ENCODE assay signal across 8 cellular contexts in genomic region chr19:48795055-48795854, GRCh38. TPM values are rescaled to one million over a fixed set of nuclear protein-coding genes. Genes with fewer than 3 reads are reported as not detected.
DNase-seq lines count a peak whose midpoint lies in the region; ATAC-seq and TF ChIP-seq lines count a peak whose summit lies in the region.

No MANE protein-coding gene starts in this region.

- WGBS in esophagus muscularis mucosa = 2% methylated on average over 19 of the region's 38 CpGs

- CTCF ChIA-PET in Panc1 (lab: Charles Lee) = interaction anchor here (0.6 to 1.7 kb wide), 8 partner anchors 9 to 1669 kb away, joined by 3 to 10 read pairs (median 4); no protein-coding TSS in a partner anchor

- TF ChIP-seq RAD21 in Ishikawa (IDR thresholded peaks at IDR 0.05; ENCODE audit: low read depth) = peak; percentile 90

- in situ Hi-C loops in Panc1 (cut with HindIII; ENCODE audit: low pct_unique_long_range_greater_than_20kb, low sequenced_read_pairs) = no loop called here

- no peaks in the 10 kb centered on the region for H3K36me3 ChIP-seq in Panc1 (ENCODE audit: control insufficient read depth, insufficient read depth, low read length)
- peaks cover 7 to 31% (median 18%) of the 10 kb centered on the region in 4 donors for H3K36me3 ChIP-seq in esophagus muscularis mucosa
- H3K36me3 ChIP-seq in muscle layer of duodenum (ENCODE audit: control insufficient read depth in 1 of 2, insufficient read depth in 2 of 2, low read length in 2 of 2) = no peaks in the 10 kb centered on the region

- peak; percentile 78 for ATAC-seq in GM21529 (IDR thresholded peaks at IDR 0.05; ENCODE audit: unreplicated experiment)
- ATAC-seq in Panc1 = peak; percentile 100

- TF ChIP-seq CTCF in Panc1 (IDR thresholded peaks at IDR 0.05) = peak; percentile 94
- TF ChIP-seq CTCF in esophagus muscularis mucosa (IDR thresholded peaks at IDR 0.05) = peak; percentile 96 to 97 (median 97)

- no peaks in the 10 kb centered on the region for H3K27me3 ChIP-seq in Panc1 (ENCODE audit: control insufficient read depth, insufficient read depth, low read length)
- H3K27me3 ChIP-seq in esophagus muscularis mucosa = no peaks in the 10 kb centered on the region
- H3K27me3 ChIP-seq in muscle layer of duodenum (ENCODE audit: low read depth, low read length) = no peaks in the 10 kb centered on the region

- TF ChIP-seq EP300 in Ishikawa (IDR thresholded peaks at IDR 0.05; ENCODE audit: borderline replicate concordance) (no peak), esophagus muscularis mucosa (IDR thresholded peaks at IDR 0.05) (no peak)

- BruUV-seq in Panc1 (replicated peaks; lab: Mats Ljungman, UMichigan) = no TSS peak

- TF ChIP-seq POLR2A in esophagus muscularis mucosa (IDR thresholded peaks at IDR 0.05; ENCODE audit: low read depth) = no peak

- DNase-seq in D341Med (ENCODE audit: low spot score) = peak; percentile 94
- DNase-seq in Panc1 (ENCODE audit: low read depth, low spot score) = peak; percentile 62
- peak; percentile 89 to 90 for DNase-seq in activated T-cell treated with anti-CD3 and anti-CD28 coated beads, Interleukin-2, amount 50 U/mL, for 48 hours
- peak; percentile 97 for DNase-seq in esophagus muscularis mucosa (ENCODE audit: extremely low spot score)
- DNase-seq in stimulated activated CD8-positive, alpha-beta memory T cell treated with anti-CD3 and anti-CD28 coated beads, Interleukin-7, amount 100 ng/mL, for 1 hour (ENCODE audit: low read depth in 2 of 2) = peak; percentile 59 to 72

- POLR2A ChIA-PET in Panc1 (lab: Charles Lee) = no interaction called here

- H3K4me3 ChIP-seq in Panc1 (ENCODE audit: low read depth in 2 of 2, low read length in 2 of 2) (peak overlapping the region; percentile 47 to 63), esophagus muscularis mucosa (peak overlapping the region; percentile 51 to 66 (median 54)), muscle layer of duodenum (ENCODE audit: low read depth in 1 of 2, low read length in 2 of 2) (peak overlapping the region; percentile 59 to 74)

- intact Hi-C loops in Panc1 (cut with micrococcal nuclease; ENCODE audit: unreplicated experiment) = no loop called here
- intact Hi-C loops in esophagus muscularis mucosa (cut with DNase I) = loop anchor here (2.0 to 10.0 kb wide), 2 partner anchors 42 to 150 kb away; partner anchors contain the start of genes CA11 and HSD17B14

- peak overlapping the region; percentile 34 for H3K27ac ChIP-seq in Panc1 (ENCODE audit: low read length)
- H3K27ac ChIP-seq in esophagus muscularis mucosa (replicated peaks in 1 of 4) = peak overlapping the region; percentile 86 to 92 (median 89)
- peak overlapping the region; percentile 89 for H3K27ac ChIP-seq in muscle layer of duodenum (ENCODE audit: low read length)

- no peaks in the 10 kb centered on the region for H3K4me1 ChIP-seq in Panc1 (ENCODE audit: control insufficient read depth, insufficient read depth, low read length)
- peaks cover 16 to 28% (median 23%) of the 10 kb centered on the region in 4 donors for H3K4me1 ChIP-seq in esophagus muscularis mucosa
- peaks cover 0 to 6% of the 10 kb centered on the region in 2 donors for H3K4me1 ChIP-seq in muscle layer of duodenum (ENCODE audit: control insufficient read depth in 1 of 2, insufficient read depth in 2 of 2, low read length in 2 of 2)

- H3K9me3 ChIP-seq in Panc1 (ENCODE audit: control insufficient read depth, insufficient read depth, low read depth, low read length) (no peaks in the 10 kb centered on the region), esophagus muscularis mucosa (no peaks in the 10 kb centered on the region), muscle layer of duodenum (ENCODE audit: control insufficient read depth in 1 of 2, low read length in 2 of 2) (no peaks in the 10 kb centered on the region)

TF ChIP-seq in Ishikawa, 13 proteins besides CTCF, POLR2A, EP300 and RAD21:
- peak; percentile 55; the same call in 1 of the 2 replicates for TF ChIP-seq TCF12 (IDR thresholded peaks at IDR 0.05; ENCODE audit: low read depth)
- TF ChIP-seq YY1 (IDR thresholded peaks at IDR 0.05; ENCODE audit: low read depth) = peak; percentile 66
- TF ChIP-seq TAF1 (IDR thresholded peaks at IDR 0.05; ENCODE audit: low read depth) = peak; percentile 15; the same call in 1 of the 2 replicates
- TF ChIP-seq, protein P1, sequence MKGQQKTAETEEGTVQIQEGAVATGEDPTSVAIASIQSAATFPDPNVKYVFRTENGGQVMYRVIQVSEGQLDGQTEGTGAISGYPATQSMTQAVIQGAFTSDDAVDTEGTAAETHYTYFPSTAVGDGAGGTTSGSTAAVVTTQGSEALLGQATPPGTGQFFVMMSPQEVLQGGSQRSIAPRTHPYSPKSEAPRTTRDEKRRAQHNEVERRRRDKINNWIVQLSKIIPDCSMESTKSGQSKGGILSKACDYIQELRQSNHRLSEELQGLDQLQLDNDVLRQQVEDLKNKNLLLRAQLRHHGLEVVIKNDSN (IDR thresholded peaks at IDR 0.05) = peak; percentile 2; the same call in 1 of the 2 replicates
- peak; percentile 91 for TF ChIP-seq ZBTB7A (IDR thresholded peaks at IDR 0.05; ENCODE audit: low read depth)
- TF ChIP-seq TEAD4 (IDR thresholded peaks at IDR 0.05) = peak; percentile 41; the same call in 1 of the 2 replicates
- no peak for TF ChIP-seq NFIC (IDR thresholded peaks at IDR 0.05)
- TF ChIP-seq, protein P2, sequence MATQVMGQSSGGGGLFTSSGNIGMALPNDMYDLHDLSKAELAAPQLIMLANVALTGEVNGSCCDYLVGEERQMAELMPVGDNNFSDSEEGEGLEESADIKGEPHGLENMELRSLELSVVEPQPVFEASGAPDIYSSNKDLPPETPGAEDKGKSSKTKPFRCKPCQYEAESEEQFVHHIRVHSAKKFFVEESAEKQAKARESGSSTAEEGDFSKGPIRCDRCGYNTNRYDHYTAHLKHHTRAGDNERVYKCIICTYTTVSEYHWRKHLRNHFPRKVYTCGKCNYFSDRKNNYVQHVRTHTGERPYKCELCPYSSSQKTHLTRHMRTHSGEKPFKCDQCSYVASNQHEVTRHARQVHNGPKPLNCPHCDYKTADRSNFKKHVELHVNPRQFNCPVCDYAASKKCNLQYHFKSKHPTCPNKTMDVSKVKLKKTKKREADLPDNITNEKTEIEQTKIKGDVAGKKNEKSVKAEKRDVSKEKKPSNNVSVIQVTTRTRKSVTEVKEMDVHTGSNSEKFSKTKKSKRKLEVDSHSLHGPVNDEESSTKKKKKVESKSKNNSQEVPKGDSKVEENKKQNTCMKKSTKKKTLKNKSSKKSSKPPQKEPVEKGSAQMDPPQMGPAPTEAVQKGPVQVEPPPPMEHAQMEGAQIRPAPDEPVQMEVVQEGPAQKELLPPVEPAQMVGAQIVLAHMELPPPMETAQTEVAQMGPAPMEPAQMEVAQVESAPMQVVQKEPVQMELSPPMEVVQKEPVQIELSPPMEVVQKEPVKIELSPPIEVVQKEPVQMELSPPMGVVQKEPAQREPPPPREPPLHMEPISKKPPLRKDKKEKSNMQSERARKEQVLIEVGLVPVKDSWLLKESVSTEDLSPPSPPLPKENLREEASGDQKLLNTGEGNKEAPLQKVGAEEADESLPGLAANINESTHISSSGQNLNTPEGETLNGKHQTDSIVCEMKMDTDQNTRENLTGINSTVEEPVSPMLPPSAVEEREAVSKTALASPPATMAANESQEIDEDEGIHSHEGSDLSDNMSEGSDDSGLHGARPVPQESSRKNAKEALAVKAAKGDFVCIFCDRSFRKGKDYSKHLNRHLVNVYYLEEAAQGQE (IDR thresholded peaks at IDR 0.05; ENCODE audit: low read depth) = no peak
- TF ChIP-seq CREB1 (IDR thresholded peaks at IDR 0.05; ENCODE audit: low read depth) = peak; percentile 56
- peak; percentile 55 for TF ChIP-seq CEBPB (IDR thresholded peaks at IDR 0.05)
- TF ChIP-seq, protein P3, sequence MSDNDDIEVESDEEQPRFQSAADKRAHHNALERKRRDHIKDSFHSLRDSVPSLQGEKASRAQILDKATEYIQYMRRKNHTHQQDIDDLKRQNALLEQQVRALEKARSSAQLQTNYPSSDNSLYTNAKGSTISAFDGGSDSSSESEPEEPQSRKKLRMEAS (IDR thresholded peaks at IDR 0.05) = peak; percentile 45; the same call in 1 of the 2 replicates
- no peak for TF ChIP-seq FOXM1 (IDR thresholded peaks at IDR 0.05; ENCODE audit: borderline replicate concordance, low read depth)
- no peak for TF ChIP-seq EGR1 (IDR thresholded peaks at IDR 0.05)

RNA-seq across cellular contexts. Expression of gene BCAT2, which starts 15.6 kb away (rescaled TPM):
- total RNA-seq in Panc1 (2021; ENCODE audit: unreplicated experiment) = 34.6 TPM
- 49.2 TPM for polyA plus RNA-seq in Panc1 (2012; ENCODE audit: insufficient read length)
- 10 to 100 TPM; 59.0 to 93.3 (median 63.9) TPM for total RNA-seq in esophagus muscularis mucosa

RNA-seq across cellular contexts. Expression of gene FGF21, which starts 39.9 kb away (rescaled TPM):
- total RNA-seq in Panc1 (2021; ENCODE audit: unreplicated experiment) (not detected), esophagus muscularis mucosa (not detected)
- 0.17 TPM for polyA plus RNA-seq in Panc1 (2012; ENCODE audit: insufficient read length)

RNA-seq across cellular contexts. Expression of gene HSD17B14, which starts 41.0 kb away (rescaled TPM):
- total RNA-seq in Panc1 (2021; ENCODE audit: unreplicated experiment) (20.8 TPM), esophagus muscularis mucosa (1 to 10 TPM; 7.1 to 8.9 (median 7.8) TPM)
- 44.5 TPM for polyA plus RNA-seq in Panc1 (2012; ENCODE audit: insufficient read length)

RNA-seq across cellular contexts. Expression of gene FUT1, which starts 42.8 kb away (rescaled TPM):
- total RNA-seq in Panc1 (2021; ENCODE audit: unreplicated experiment) (0.13 TPM), esophagus muscularis mucosa (1 to 10 TPM in 3 of 4 donors, under 1 TPM in 1; 0.83 to 2.5 (median 2.1) TPM)
- not detected for polyA plus RNA-seq in Panc1 (2012; ENCODE audit: insufficient read length)

RNA-seq across cellular contexts. Expression of gene IZUMO1, which starts 48.5 kb away (rescaled TPM):
- total RNA-seq in Panc1 (2021; ENCODE audit: unreplicated experiment) (not detected), esophagus muscularis mucosa (not detected)
- not detected for polyA plus RNA-seq in Panc1 (2012; ENCODE audit: insufficient read length)

Comparison
In these comparisons a context has a peak if more than half of its experiments do, and no peak if none do; other contexts are left out.
1. Peak in every context shown above with its lines: DNase-seq, ATAC-seq, H3K4me3 ChIP-seq and H3K27ac ChIP-seq.
2. H3K27ac ChIP-seq: peak in every context shown above with its lines; median percentile 89 in esophagus muscularis mucosa; 89 in muscle layer of duodenum; 34 in Panc1.